ENCODE assay signal across 11 cellular contexts in genomic region chr2:29123584-29124349, GRCh38. TPM values are rescaled to one million over a fixed set of nuclear protein-coding genes. Genes with fewer than 3 reads are reported as not detected.
A peak's percentile ranks its signal among the peaks of the same experiment; 100 is the strongest.
DNase-seq lines count a peak whose midpoint lies in the region; ATAC-seq and TF ChIP-seq lines count a peak whose summit lies in the region.
"Had no signal": no experiment of that assay in that cellular context is flagged by ENCODE, and none has a peak within 500 bp of the region (broad histone marks: within the 10 kb centered on the region; RNA-seq: fewer than 3 reads in every experiment).

No MANE protein-coding gene starts in this region.

- ATAC-seq in GM18502 (IDR thresholded peaks at IDR 0.05; ENCODE audit: poor library complexity, unreplicated experiment), result no peak
- ATAC-seq: naive thymus-derived CD8-positive, alpha-beta T cell had no signal

- H3K27me3 Mint-ChIP-seq in chondrocyte (ENCODE audit: low read depth), result no peaks in the 10 kb centered on the region
- H3K27me3 Mint-ChIP-seq: activated naive CD8-positive, alpha-beta T cell treated with anti-CD3 and anti-CD28 coated beads, Interleukin-2, amount 10 ng/mL, durations not matched to agents 7 days and 5 days; naive thymus-derived CD8-positive, alpha-beta T cell had no signal

- BruUV-seq in PC-9 (replicated peaks; lab: Mats Ljungman, UMichigan), result no TSS peak

- no peaks in the 10 kb centered on the region for H4K20me1 ChIP-seq in PC-9 (ENCODE audit: insufficient read depth)

- H3F3A ChIP-seq in PC-9 (ENCODE audit: insufficient read depth, low read depth), result peaks cover 43% of the 10 kb centered on the region

- POLR2A ChIA-PET in PC-9 (lab: Charles Lee; ENCODE audit: unreplicated experiment), result no interaction called here

- H3K4me3 Mint-ChIP-seq in chondrocyte (ENCODE audit: unreplicated experiment), result no peak overlapping the region
- H3K4me3 Mint-ChIP-seq: activated naive CD8-positive, alpha-beta T cell treated with anti-CD3 and anti-CD28 coated beads, Interleukin-2, amount 10 ng/mL, durations not matched to agents 7 days and 5 days; naive thymus-derived CD8-positive, alpha-beta T cell had no signal

- H3K36me3 Mint-ChIP-seq in chondrocyte (ENCODE audit: low read depth), result peaks cover 29% of the 10 kb centered on the region

- peaks cover 54% of the 10 kb centered on the region for H3K4me1 Mint-ChIP-seq in chondrocyte (ENCODE audit: low read depth)

- peaks cover 73% of the 10 kb centered on the region for H3K4me1 ChIP-seq in PC-9 (replicated peaks; ENCODE audit: insufficient read depth)

- peaks cover 86% of the 10 kb centered on the region for H3K36me3 ChIP-seq in PC-9 (ENCODE audit: low read depth)

- H3K27ac Mint-ChIP-seq in chondrocyte (ENCODE audit: unreplicated experiment), result peak overlapping the region; percentile 95
- H3K27ac Mint-ChIP-seq: activated naive CD8-positive, alpha-beta T cell treated with anti-CD3 and anti-CD28 coated beads, Interleukin-2, amount 10 ng/mL, durations not matched to agents 7 days and 5 days had no signal

- intact Hi-C loops in PC-9 (cut with micrococcal nuclease; ENCODE audit: unreplicated experiment), result no loop called here

- H3K27ac ChIP-seq in PC-9, result peak overlapping the region; percentile 100

- DNase-seq in GM04503 (ENCODE audit: low read depth) (peak; percentile 60), PC-9 (peak; percentile 67 to 91), chondrocyte (ENCODE audit: low spot score) (no peak), renal cortical epithelial cell (ENCODE audit: low read depth) (peak; percentile 92), occipital lobe (lab: John Stamatoyannopoulos, UW) (no peak), NCI-H524 (lab: John Stamatoyannopoulos, UW) (no peak)
- DNase-seq: activated naive CD8-positive, alpha-beta T cell treated with anti-CD3 and anti-CD28 coated beads, Interleukin-2, amount 10 ng/mL, durations not matched to agents 7 days and 5 days; glutamatergic neuron; naive thymus-derived CD8-positive, alpha-beta T cell had no signal

- H3K9me2 ChIP-seq in PC-9 (ENCODE audit: insufficient read depth), result no peaks in the 10 kb centered on the region

- peaks cover 71% of the 10 kb centered on the region for H3K9me3 ChIP-seq in PC-9 (ENCODE audit: insufficient read depth, low read depth)

- H3K9me3 Mint-ChIP-seq in chondrocyte (ENCODE audit: low read depth), result peaks cover 17% of the 10 kb centered on the region

- no peak overlapping the region for H2AFZ ChIP-seq in PC-9

- no peak for TF ChIP-seq CTCF in PC-9 (conservative IDR thresholded peaks at IDR 0.05)
- no peak for TF ChIP-seq CTCF in chondrocyte (IDR thresholded peaks at IDR 0.05)

- H3K27me3 ChIP-seq in PC-9 (ENCODE audit: insufficient read depth, low read depth), result no peaks in the 10 kb centered on the region

- peaks cover 91% of the 10 kb centered on the region for H3K79me2 ChIP-seq in PC-9 (ENCODE audit: low read depth)

- peak overlapping the region; percentile 68 for H3K4me2 ChIP-seq in PC-9

- peak overlapping the region; percentile 42 for H3K4me3 ChIP-seq in PC-9

- CTCF ChIA-PET in PC-9 (lab: Charles Lee), result no interaction called here

RNA-seq across cellular contexts. Expression of gene CLIP4, which starts 8.6 kb away (rescaled TPM):
- 107 and 134 TPM in 2 replicates for total RNA-seq in PC-9 (2021)
- total RNA-seq in chondrocyte, result 27.7 to 35.6 TPM (median 30.1 TPM) in 3 replicates
- 63.9 and 72.1 TPM in 2 replicates for total RNA-seq in renal cortical epithelial cell
- 51.5 TPM for total RNA-seq in occipital lobe

RNA-seq across cellular contexts. Expression of gene PCARE, which starts 49.4 kb away (rescaled TPM):
- total RNA-seq in PC-9 (2021), result not detected in 2 replicates
- not detected in 3 replicates for total RNA-seq in chondrocyte
- not detected in 2 replicates for total RNA-seq in renal cortical epithelial cell
- total RNA-seq in occipital lobe, result under 0.01 TPM
- total RNA-seq: activated naive CD8-positive, alpha-beta T cell treated with anti-CD3 and anti-CD28 coated beads, Interleukin-2, amount 10 ng/mL, durations not matched to agents 7 days and 5 days; naive thymus-derived CD8-positive, alpha-beta T cell; T-helper 1 cell treated with Interleukin-12 subunit alpha and Interleukin-12 subunit beta and Interleukin-4 antibody, amounts not matched to agents 30 ng/mL and 1 ng/mL, for 36 hours had no signal

Comparison
In these comparisons a context has a peak if more than half of its experiments do, and no peak if none do; other contexts are left out.
1. DNase-seq: peak in GM04503 (single experiment), PC-9 (2 of 2) and renal cortical epithelial cell (single experiment); none in chondrocyte (single experiment), occipital lobe (single experiment) and NCI-H524 (0 of 2).